8 cellular contexts compared by ENCODE assay signal in genomic region chr12:89348894-89349669, GRCh38. TPM values are rescaled to one million over a fixed set of nuclear protein-coding genes. Genes with fewer than 3 reads are reported as not detected.
DNase-seq lines count a peak whose midpoint lies in the region; ATAC-seq and TF ChIP-seq lines count a peak whose summit lies in the region.

No MANE protein-coding gene starts in this region.

- H3K27me3 ChIP-seq in heart left ventricle (no peaks in the 10 kb centered on the region), lower lobe of right lung (ENCODE audit: low read depth) (no peaks in the 10 kb centered on the region), uterus (no peaks in the 10 kb centered on the region)

- H3K9me3 Mint-ChIP-seq in brain: no peaks in the 10 kb centered on the region

- H3K27ac Mint-ChIP-seq in brain: peak overlapping the region; percentile 54 to 98 (median 94)

- no peak for TF ChIP-seq CTCF in heart left ventricle (IDR thresholded peaks at IDR 0.05)
- TF ChIP-seq CTCF in brain (conservative IDR thresholded peaks at IDR 0.05): no peak
- no peak for TF ChIP-seq CTCF in lower lobe of right lung (IDR thresholded peaks at IDR 0.05)
- no peak for TF ChIP-seq CTCF in uterus (IDR thresholded peaks at IDR 0.05)

- peaks cover 25% of the 10 kb centered on the region for H3K36me3 Mint-ChIP-seq in brain

- DNase-seq in heart left ventricle (no peak), Right ventricle myocardium inferior (ENCODE audit: missing footprints) (no peak), lower lobe of right lung (no peak), uterus (no peak), NCI-H2171 (lab: John Stamatoyannopoulos, UW) (no peak)

- H3K4me1 ChIP-seq in heart left ventricle (peaks cover 3 to 62% (median 38%) of the 10 kb centered on the region in 12 donors), lower lobe of right lung (peaks cover 52% of the 10 kb centered on the region), uterus (no peaks in the 10 kb centered on the region)

- H3K36me3 ChIP-seq in heart left ventricle: peaks cover 0 to 32% (median 21%) of the 10 kb centered on the region in 9 donors
- peaks cover 35% of the 10 kb centered on the region for H3K36me3 ChIP-seq in lower lobe of right lung
- no peaks in the 10 kb centered on the region for H3K36me3 ChIP-seq in uterus

- H3K27ac ChIP-seq in heart left ventricle (peak overlapping the region; percentile 20 to 100 (median 98)), lower lobe of right lung (peak overlapping the region; percentile 99), uterus (peak overlapping the region; percentile 3 to 93)

- peaks cover 67% of the 10 kb centered on the region for H3K4me1 Mint-ChIP-seq in brain

- WGBS in heart left ventricle, 4 donors: 48 to 56% (median 52%) methylated on average over 10 of the region's 10 CpGs

- H3K4me3 Mint-ChIP-seq in brain: peak overlapping the region; percentile 85 to 95 (median 88)

- ATAC-seq in heart left ventricle (no peak), Right ventricle myocardium inferior (no peak), lower lobe of right lung (no peak), HG02798 (IDR thresholded peaks at IDR 0.05; ENCODE audit: poor library complexity, unreplicated experiment) (no peak), HG02970 (IDR thresholded peaks at IDR 0.05; ENCODE audit: low FRiP score, unreplicated experiment) (no peak)

- intact Hi-C loops in heart left ventricle (cut with DNase I) (loop anchor here in 8 of 10 donors (2.0 to 10.0 kb wide), 11 partner anchors 114 to 297 kb away; partner anchors contain the start of genes GALNT4 (in 2 of the 8) and POC1B (in 1 of the 8)), Right ventricle myocardium inferior (cut with DNase I) (no loop called here), lower lobe of right lung (cut with DNase I) (no loop called here), uterus (cut with DNase I; ENCODE audit: low total_unique reads) (no loop called here)

- H3K4me3 ChIP-seq in heart left ventricle (peak overlapping the region; percentile 76 to 95 (median 86)), lower lobe of right lung (peak overlapping the region; percentile 89), uterus (no peak overlapping the region)

- H3K9me3 ChIP-seq in heart left ventricle (no peaks in the 10 kb centered on the region), lower lobe of right lung (no peaks in the 10 kb centered on the region), uterus (no peaks in the 10 kb centered on the region)

- H3K27me3 Mint-ChIP-seq in brain: peaks cover 54% of the 10 kb centered on the region

- no peak for TF ChIP-seq POLR2A in heart left ventricle (IDR thresholded peaks at IDR 0.05)
- no peak for TF ChIP-seq POLR2A in uterus (IDR thresholded peaks at IDR 0.05)

RNA-seq across cellular contexts. Expression of gene DUSP6, which starts 3.2 kb away (rescaled TPM):
- total RNA-seq in heart left ventricle (10 to 100 TPM; 11.4 to 66.7 (median 24.5) TPM), Right ventricle myocardium inferior (25.0 TPM), lower lobe of right lung (196 TPM), uterus (100 to 1,000 TPM in 1 of 4 donors, 10 to 100 TPM in 3; 28.7 to 103 (median 77.6) TPM)
- polyA plus RNA-seq in heart left ventricle (10 to 100 TPM in 1 of 2 donors, 1 to 10 TPM in 1; 4.8 to 20.3 TPM), brain (ENCODE audit: insufficient read depth, low read depth, low replicate concordance) (14.8 TPM)

Comparison
In these comparisons a context has a peak if more than half of its experiments do, and no peak if none do; other contexts are left out.
1. intact Hi-C loops: an anchor here in heart left ventricle (2.0 to 10.0 kb wide); none called in Right ventricle myocardium inferior, lower lobe of right lung and uterus.
2. H3K27ac ChIP-seq: peak in every context shown above with its lines; median percentile 99 in lower lobe of right lung; 98 in heart left ventricle; 48 in uterus.
3. H3K4me3 ChIP-seq: peak in heart left ventricle (12 of 12) and lower lobe of right lung (single experiment); none in uterus (0 of 2).